Comparison of ENCODE assay signal across 9 cellular contexts in the genomic region with DNA sequence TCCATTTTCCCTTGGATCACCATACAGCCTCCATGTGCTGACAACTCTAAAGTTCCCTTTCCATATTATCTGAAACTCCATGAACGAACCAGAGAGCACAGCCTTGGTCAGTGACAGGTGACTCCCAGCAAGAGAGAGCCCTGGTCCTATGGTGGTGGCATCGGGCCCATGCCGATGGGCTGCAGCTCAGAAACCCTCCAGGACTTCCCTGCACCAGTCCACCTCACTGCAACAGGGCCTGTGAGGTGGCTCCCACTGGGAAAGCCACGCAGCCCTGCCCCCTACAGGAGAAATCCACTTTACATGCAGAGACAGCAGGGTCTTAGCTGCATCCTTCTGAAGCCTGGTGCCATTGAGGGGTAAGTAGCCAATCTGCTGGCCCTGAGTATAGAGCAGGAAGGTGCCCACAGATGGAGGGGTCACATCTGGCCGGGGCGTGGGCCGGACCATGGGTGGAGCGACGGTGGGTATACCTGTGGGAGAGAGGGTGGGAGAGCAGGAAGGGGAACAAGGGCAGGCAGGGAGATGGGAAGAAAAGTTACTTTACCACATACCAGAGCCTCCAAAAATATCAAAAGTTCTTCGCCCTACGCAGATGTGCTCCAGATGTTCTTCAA. TPM values are rescaled to one million over a fixed set of nuclear protein-coding genes. Genes with fewer than 3 reads are reported as not detected.
DNase-seq lines count a peak whose midpoint lies in the region; ATAC-seq and TF ChIP-seq lines count a peak whose summit lies in the region.
"Had no signal": no experiment of that assay in that cellular context is flagged by ENCODE, and none has a peak within 500 bp of the region (broad histone marks: within the 10 kb centered on the region; RNA-seq: fewer than 3 reads in every experiment).

No MANE protein-coding gene starts in this region.

- no peak overlapping the region for H3K27ac ChIP-seq in brain microvascular endothelial cell
- H3K27ac ChIP-seq in adrenal gland = peak overlapping the region in 1 of 5 donors; percentile 64
- H3K27ac ChIP-seq: spleen had no signal

- intact Hi-C loops in mucosa of descending colon (cut with DNase I, micrococcal nuclease) (no loop called here), adrenal gland (cut with DNase I) (no loop called here)

- POLR2A ChIA-PET in HEK293T (lab: Yijun Ruan, JAX) = no interaction called here

- H3K4me3 ChIP-seq in brain microvascular endothelial cell (ENCODE audit: low read depth, low read length) (no peak overlapping the region), mucosa of descending colon (no peak overlapping the region), adrenal gland (no peak overlapping the region)
- H3K4me3 ChIP-seq: spleen had no signal

- in situ Hi-C loops in brain microvascular endothelial cell (cut with HindIII; ENCODE audit: low pct_ligation_motif_present, low sequenced_read_pairs) = no loop called here

- CTCF ChIA-PET in HEK293T (lab: Yijun Ruan, JAX) = no interaction called here

- 76 to 83% (median 80%) methylated on average over 10 to 11 of the region's 11 CpGs for WGBS in adrenal gland, 4 donors

- TF ChIP-seq POLR2A in adrenal gland (IDR thresholded peaks at IDR 0.05) = no peak

- H3K27me3 ChIP-seq in brain microvascular endothelial cell (replicated peaks) = no peaks in the 10 kb centered on the region
- no peaks in the 10 kb centered on the region for H3K27me3 ChIP-seq in adrenal gland
- H3K27me3 ChIP-seq: spleen had no signal

- H3K9me3 ChIP-seq in mucosa of descending colon (no peaks in the 10 kb centered on the region), adrenal gland (replicated peaks in 1 of 3) (no peaks in the 10 kb centered on the region)
- H3K9me3 ChIP-seq: spleen had no signal

- H3K4me1 ChIP-seq in mucosa of descending colon (ENCODE audit: low read depth) (peaks cover 7% of the 10 kb centered on the region), adrenal gland (replicated peaks in 1 of 2) (peaks cover 0 to 6% of the 10 kb centered on the region in 2 donors)

- H3K36me3 ChIP-seq in brain microvascular endothelial cell (replicated peaks) = peaks cover 68% of the 10 kb centered on the region
- H3K36me3 ChIP-seq in mucosa of descending colon (ENCODE audit: low read depth) = no peaks in the 10 kb centered on the region
- H3K36me3 ChIP-seq in adrenal gland (replicated peaks in 1 of 2) = peaks cover 0 to 29% of the 10 kb centered on the region in 2 donors

- ATAC-seq in mucosa of descending colon (peak; percentile 5), HG02840 (IDR thresholded peaks at IDR 0.05; ENCODE audit: low FRiP score, unreplicated experiment) (no peak)

- DNase-seq in D341Med (ENCODE audit: low spot score) = peak; percentile 56
- DNase-seq in HEK293T (ENCODE audit: extremely low spot score) = peak; percentile 44
- DNase-seq in brain microvascular endothelial cell = no peak
- no peak for DNase-seq in mucosa of descending colon
- no peak for DNase-seq in COLO829 (ENCODE audit: low spot score)
- DNase-seq in adrenal gland = no peak
- DNase-seq: activated naive CD8-positive, alpha-beta T cell treated with anti-CD3 and anti-CD28 coated beads, Interleukin-2, amount 10 ng/mL, durations not matched to agents 7 days and 5 days; spleen had no signal

- TF ChIP-seq CTCF in brain microvascular endothelial cell (IDR thresholded peaks at IDR 0.05; ENCODE audit: low read depth, low read length, missing control alignments) (peak; percentile 64), mucosa of descending colon (IDR thresholded peaks at IDR 0.05) (no peak), adrenal gland (IDR thresholded peaks at IDR 0.05) (no peak)

TF ChIP-seq in HEK293T, 16 proteins besides CTCF, POLR2A, EP300 and RAD21:
- TF ChIP-seq CTBP1 (IDR thresholded peaks at IDR 0.05; ENCODE audit: borderline replicate concordance) (no peak), SP1 (IDR thresholded peaks at IDR 0.05) (no peak), SUZ12 (IDR thresholded peaks at IDR 0.05) (no peak), L3MBTL2 (conservative IDR thresholded peaks at IDR 0.05) (no peak), ELF4 (IDR thresholded peaks at IDR 0.05) (no peak), BHLHE40 (IDR thresholded peaks at IDR 0.05; ENCODE audit: borderline replicate concordance) (no peak), NFRKB (IDR thresholded peaks at IDR 0.05) (no peak), ZNF384 (IDR thresholded peaks at IDR 0.05) (no peak), HDGF (IDR thresholded peaks at IDR 0.05; ENCODE audit: borderline replicate concordance) (no peak)

RNA-seq across cellular contexts. Expression of gene RTRAF, which starts 24.7 kb away (rescaled TPM):
- total RNA-seq in mucosa of descending colon (100 to 1,000 TPM; 108 to 140 (median 131) TPM), adrenal gland (100 to 1,000 TPM in 4 of 8 donors, 10 to 100 TPM in 4; 12.9 to 220 (median 108) TPM)
- 100 to 1,000 TPM; 215 to 308 (median 219) TPM for polyA plus RNA-seq in adrenal gland

RNA-seq across cellular contexts. Expression of gene NID2, which starts 54.8 kb away (rescaled TPM):
- total RNA-seq in mucosa of descending colon = 10 to 100 TPM; 21.7 to 32.5 (median 28.8) TPM
- 10 to 100 TPM; 19.1 to 61.3 (median 36.1) TPM for total RNA-seq in adrenal gland
- 10 to 100 TPM in 2 of 3 donors, 1 to 10 TPM in 1; 7.2 to 22.7 (median 15.3) TPM for polyA plus RNA-seq in adrenal gland

Comparison
In these comparisons a context has a peak if more than half of its experiments do, and no peak if none do; other contexts are left out.
1. DNase-seq: peak in D341Med (single experiment) and HEK293T (single experiment); none in brain microvascular endothelial cell (single experiment), mucosa of descending colon (0 of 3), COLO829 (single experiment) and adrenal gland (0 of 7).